Comparison of ENCODE assay signal across 31 cellular contexts in genomic region chr12:129606239-129606638, GRCh38.
"Had no signal": no experiment of that assay in that cellular context is flagged by ENCODE, and none has a peak within 500 bp of the region (broad histone marks: within the 10 kb centered on the region; RNA-seq: fewer than 3 reads in every experiment).

No MANE protein-coding gene starts in this region.

- H3K27ac ChIP-seq: coronary artery, dorsolateral prefrontal cortex, gastrocnemius medialis, ovary, skin epidermis, thyroid gland, upper lobe of left lung, vagina had no signal

- H3K4me3 ChIP-seq: coronary artery, dorsolateral prefrontal cortex, gastrocnemius medialis, ovary, skin epidermis, thyroid gland, upper lobe of left lung, vagina had no signal

- H3K4me3 Mint-ChIP-seq: activated CD4-positive, alpha-beta T cell treated with anti-CD3 and anti-CD28 coated beads for 36 hours; activated CD8-positive, alpha-beta T cell treated with anti-CD3 and anti-CD28 coated beads, Interleukin-2, amount 10 ng/mL, durations not matched to agents 7 days and 5 days; activated naive CD4-positive, alpha-beta T cell treated with anti-CD3 and anti-CD28 coated beads, Interleukin-2, amount 10 ng/mL, durations not matched to agents 7 days and 5 days; activated naive CD8-positive, alpha-beta T cell treated with anti-CD3 and anti-CD28 coated beads, Interleukin-2, amount 10 ng/mL, durations not matched to agents 7 days and 5 days; activated T-helper 1 cell treated with anti-CD3 and anti-CD28 coated beads, Interleukin-12 subunit alpha, Interleukin-12 subunit beta, Interleukin-2, Interleukin-4 antibody, amounts not matched to agents 30 ng/mL and 10 ng/mL and 1 ng/mL, durations not matched to agents 14 hours and 24 hours and 36 hours; naive thymus-derived CD8-positive, alpha-beta T cell had no signal

- DNase-seq: activated CD4-positive, alpha-beta T cell treated with anti-CD3 and anti-CD28 coated beads for 36 hours; activated CD4-positive, CD25-positive, alpha-beta regulatory T cell; activated CD8-positive, alpha-beta T cell treated with anti-CD3 and anti-CD28 coated beads, Interleukin-2, amount 10 ng/mL, durations not matched to agents 7 days and 5 days; activated gamma-delta T cell; activated naive CD4-positive, alpha-beta T cell treated with anti-CD3 and anti-CD28 coated beads, Interleukin-2, amount 10 ng/mL, durations not matched to agents 7 days and 5 days; activated naive CD8-positive, alpha-beta T cell treated with anti-CD3 and anti-CD28 coated beads, Interleukin-2, amount 10 ng/mL, durations not matched to agents 7 days and 5 days; activated T-cell treated with anti-CD3 and anti-CD28 coated beads, Interleukin-2, amount 50 U/mL, for 1 hour; amniotic stem cell; cerebellar nuclear complex; effector memory CD4-positive, alpha-beta T cell; erythroblast; gastrocnemius medialis; glutamatergic neuron; hippocampal formation; left cardiac atrium; mammary epithelial cell; midbrain; naive thymus-derived CD8-positive, alpha-beta T cell; ovary; retina; stimulated activated CD4-positive, alpha-beta T cell treated with anti-CD3 and anti-CD28 coated beads, Interleukin-12 subunit alpha, Interleukin-12 subunit beta, amount 100 ng/mL, for 4 hours; stimulated activated CD4-positive, alpha-beta T cell treated with anti-CD3 and anti-CD28 coated beads, Interleukin-4, amount 100 ng/mL, for 1 hour; stimulated activated naive CD8-positive, alpha-beta T cell treated with anti-CD3 and anti-CD28 coated beads, Interleukin-15, Interleukin-2, amounts not matched to agents 100 U/mL and 50 U/mL, for 24 hours; thyroid gland; upper lobe of left lung had no signal

- H3K36me3 ChIP-seq: gastrocnemius medialis, ovary, thyroid gland, upper lobe of left lung, vagina had no signal

- H3K36me3 Mint-ChIP-seq: activated naive CD4-positive, alpha-beta T cell treated with anti-CD3 and anti-CD28 coated beads, Interleukin-2, amount 10 ng/mL, durations not matched to agents 7 days and 5 days; activated naive CD8-positive, alpha-beta T cell treated with anti-CD3 and anti-CD28 coated beads, Interleukin-2, amount 10 ng/mL, durations not matched to agents 7 days and 5 days had no signal

- H3K27ac Mint-ChIP-seq: activated CD4-positive, alpha-beta T cell treated with anti-CD3 and anti-CD28 coated beads for 36 hours; activated CD8-positive, alpha-beta T cell treated with anti-CD3 and anti-CD28 coated beads, Interleukin-2, amount 10 ng/mL, durations not matched to agents 7 days and 5 days; activated naive CD4-positive, alpha-beta T cell treated with anti-CD3 and anti-CD28 coated beads, Interleukin-2, amount 10 ng/mL, durations not matched to agents 7 days and 5 days; activated naive CD8-positive, alpha-beta T cell treated with anti-CD3 and anti-CD28 coated beads, Interleukin-2, amount 10 ng/mL, durations not matched to agents 7 days and 5 days; activated T-helper 1 cell treated with anti-CD3 and anti-CD28 coated beads, Interleukin-12 subunit alpha, Interleukin-12 subunit beta, Interleukin-2, Interleukin-4 antibody, amounts not matched to agents 30 ng/mL and 10 ng/mL and 1 ng/mL, durations not matched to agents 14 hours and 24 hours and 36 hours; naive thymus-derived CD8-positive, alpha-beta T cell; progenitor cell of endocrine pancreas had no signal

- H3K9me3 ChIP-seq: gastrocnemius medialis, ovary, thyroid gland, upper lobe of left lung, vagina had no signal

- H3K4me1 Mint-ChIP-seq: activated CD4-positive, alpha-beta T cell treated with anti-CD3 and anti-CD28 coated beads for 36 hours; activated naive CD4-positive, alpha-beta T cell treated with anti-CD3 and anti-CD28 coated beads, Interleukin-2, amount 10 ng/mL, durations not matched to agents 7 days and 5 days; activated naive CD8-positive, alpha-beta T cell treated with anti-CD3 and anti-CD28 coated beads, Interleukin-2, amount 10 ng/mL, durations not matched to agents 7 days and 5 days; naive thymus-derived CD8-positive, alpha-beta T cell had no signal

- H3K27me3 ChIP-seq: dorsolateral prefrontal cortex, gastrocnemius medialis, ovary, thyroid gland, upper lobe of left lung, vagina had no signal

- H3K27me3 Mint-ChIP-seq: activated CD4-positive, alpha-beta T cell treated with anti-CD3 and anti-CD28 coated beads for 36 hours; activated naive CD4-positive, alpha-beta T cell treated with anti-CD3 and anti-CD28 coated beads, Interleukin-2, amount 10 ng/mL, durations not matched to agents 7 days and 5 days; activated naive CD8-positive, alpha-beta T cell treated with anti-CD3 and anti-CD28 coated beads, Interleukin-2, amount 10 ng/mL, durations not matched to agents 7 days and 5 days; naive thymus-derived CD8-positive, alpha-beta T cell had no signal

- H3K4me1 ChIP-seq: gastrocnemius medialis, thyroid gland, vagina had no signal
